Comparison of ENCODE assay signal across 8 cellular contexts in the genomic region with DNA sequence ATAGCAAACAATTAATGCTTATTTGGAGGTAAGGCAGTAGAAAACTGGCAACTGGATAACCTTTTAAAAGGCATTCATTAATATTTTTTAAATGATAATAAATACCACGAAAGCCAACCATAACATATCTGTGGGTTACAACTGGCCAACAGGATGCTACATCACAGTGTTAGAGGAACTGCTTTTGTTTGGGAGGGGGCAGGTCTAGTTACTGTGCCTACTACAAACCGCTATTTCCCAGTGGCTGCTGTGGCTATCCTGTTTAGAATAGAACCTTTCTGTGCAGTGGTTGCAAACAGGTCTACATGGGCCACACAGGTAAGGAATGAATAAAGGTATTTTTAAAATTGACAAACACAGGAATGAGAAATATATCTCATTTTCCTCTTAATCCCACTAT. TPM values are rescaled to one million over a fixed set of nuclear protein-coding genes. Genes with fewer than 3 reads are reported as not detected.
DNase-seq lines count a peak whose midpoint lies in the region; ATAC-seq and TF ChIP-seq lines count a peak whose summit lies in the region.

No MANE protein-coding gene starts in this region.

- H3K4me3 ChIP-seq in GM08714 (ENCODE audit: low read length) (peak overlapping the region; percentile 83), Panc1 (ENCODE audit: low read depth in 2 of 2, low read length in 2 of 2) (peak overlapping the region; percentile 96 to 98), epithelial cell of proximal tubule (ENCODE audit: low read depth, low read length) (peak overlapping the region; percentile 85), prostate gland (peak overlapping the region; percentile 79 to 81)

- no peak for TF ChIP-seq CTCF in Panc1 (IDR thresholded peaks at IDR 0.05)
- TF ChIP-seq CTCF in epithelial cell of proximal tubule (conservative IDR thresholded peaks at IDR 0.05; ENCODE audit: low read depth, low read length) = no peak
- no peak for TF ChIP-seq CTCF in prostate gland (IDR thresholded peaks at IDR 0.05)

- ATAC-seq in Panc1 = no peak
- ATAC-seq in HG03280 (IDR thresholded peaks at IDR 0.05; ENCODE audit: unreplicated experiment) = no peak

- POLR2A ChIA-PET in Panc1 (lab: Charles Lee) = no interaction called here

- H3K9me3 ChIP-seq in Panc1 (ENCODE audit: control insufficient read depth, insufficient read depth, low read depth, low read length) = no peaks in the 10 kb centered on the region
- H3K9me3 ChIP-seq in prostate gland = no peaks in the 10 kb centered on the region

- H3K27ac ChIP-seq in Panc1 (ENCODE audit: low read length) (peak overlapping the region; percentile 81), prostate gland (peak overlapping the region in 1 of 2 donors; percentile 63)

- no peak for DNase-seq in Panc1 (ENCODE audit: low read depth, low spot score)
- DNase-seq in epithelial cell of proximal tubule (ENCODE audit: low read depth) = no peak
- no peak for DNase-seq in prostate gland (ENCODE audit: low spot score)
- no peak for DNase-seq in NCI-H1694 (lab: John Stamatoyannopoulos, UW)
- DNase-seq in C1 segment of cervical spinal cord (lab: John Stamatoyannopoulos, UW) = no peak
- DNase-seq in NCI-H187 (lab: John Stamatoyannopoulos, UW) = no peak

- H3K27me3 ChIP-seq in Panc1 (ENCODE audit: control insufficient read depth, insufficient read depth, low read length) (no peaks in the 10 kb centered on the region), prostate gland (replicated peaks; ENCODE audit: insufficient read depth) (no peaks in the 10 kb centered on the region)

- 77% methylated on average over 2 of the region's 2 CpGs for WGBS in prostate gland

- peaks cover 5% of the 10 kb centered on the region for H3K36me3 ChIP-seq in Panc1 (ENCODE audit: control insufficient read depth, insufficient read depth, low read length)
- H3K36me3 ChIP-seq in prostate gland = peaks cover 7 to 8% of the 10 kb centered on the region in 2 donors

- intact Hi-C loops in Panc1 (cut with micrococcal nuclease; ENCODE audit: unreplicated experiment) (no loop called here), prostate gland (cut with DNase I) (no loop called here)

- in situ Hi-C loops in Panc1 (cut with HindIII; ENCODE audit: low pct_unique_long_range_greater_than_20kb, low sequenced_read_pairs) = no loop called here

- TF ChIP-seq POLR2A in prostate gland (IDR thresholded peaks at IDR 0.05) = no peak

- peaks cover 35% of the 10 kb centered on the region for H3K4me1 ChIP-seq in Panc1 (ENCODE audit: control insufficient read depth, insufficient read depth, low read length)
- H3K4me1 ChIP-seq in prostate gland (replicated peaks) = peaks cover 6% of the 10 kb centered on the region

- BruUV-seq in Panc1 (replicated peaks; lab: Mats Ljungman, UMichigan) = TSS peak; percentile 75

- CTCF ChIA-PET in Panc1 (lab: Charles Lee) = no interaction called here

RNA-seq across cellular contexts. Expression of gene PIGT, which starts 1.0 kb away (rescaled TPM):
- total RNA-seq in Panc1 (2021; ENCODE audit: unreplicated experiment) = 108 TPM
- 134 TPM for polyA plus RNA-seq in Panc1 (2012; ENCODE audit: insufficient read length)
- 59.9 and 71.0 TPM in 2 replicates for total RNA-seq in epithelial cell of proximal tubule
- total RNA-seq in prostate gland = 100 to 1,000 TPM in 1 of 2 donors, 10 to 100 TPM in 1; 91.8 to 136 TPM

RNA-seq across cellular contexts. Expression of gene DBNDD2, which starts 8.8 kb away (rescaled TPM):
- total RNA-seq in Panc1 (2021; ENCODE audit: unreplicated experiment) (55.4 TPM), epithelial cell of proximal tubule (49.6 and 55.2 TPM in 2 replicates), prostate gland (10 to 100 TPM; 33.7 to 34.4 TPM)
- 64.1 TPM for polyA plus RNA-seq in Panc1 (2012; ENCODE audit: insufficient read length)

RNA-seq across cellular contexts. Expression of gene TP53TG5, which starts 38.8 kb away (rescaled TPM):
- total RNA-seq in Panc1 (2021; ENCODE audit: unreplicated experiment) (not detected), epithelial cell of proximal tubule (not detected in 2 replicates), prostate gland (under 1 TPM in 1 of 2 donors, not detected in 1; 0.51 TPM)
- polyA plus RNA-seq in Panc1 (2012; ENCODE audit: insufficient read length) = 0.80 TPM

RNA-seq across cellular contexts. Expression of gene WFDC2, which starts 52.6 kb away (rescaled TPM):
- 1.6 TPM for total RNA-seq in Panc1 (2021; ENCODE audit: unreplicated experiment)
- 1.3 TPM for polyA plus RNA-seq in Panc1 (2012; ENCODE audit: insufficient read length)
- total RNA-seq in epithelial cell of proximal tubule = 14.7 and 53.3 TPM in 2 replicates
- total RNA-seq in prostate gland = 100 to 1,000 TPM in 1 of 2 donors, 10 to 100 TPM in 1; 100.0 to 122 TPM

RNA-seq across cellular contexts. Expression of gene SYS1, which starts 54.0 kb away (rescaled TPM):
- total RNA-seq in Panc1 (2021; ENCODE audit: unreplicated experiment) (29.1 TPM), epithelial cell of proximal tubule (22.6 and 30.3 TPM in 2 replicates), prostate gland (10 to 100 TPM; 29.3 to 57.4 TPM)
- polyA plus RNA-seq in Panc1 (2012; ENCODE audit: insufficient read length) = 38.8 TPM
